ENCODE assay signal across 8 cellular contexts in genomic region chr3:36843065-36844051, GRCh38.
DNase-seq lines count a peak whose midpoint lies in the region; ATAC-seq, FAIRE-seq and TF ChIP-seq lines count a peak whose summit lies in the region.

No MANE protein-coding gene starts in this region.

- H3K9ac ChIP-seq in H1 (replicated peaks in 1 of 4; ENCODE audit: extremely low read depth in 1 of 4, low read depth in 3 of 4, low read length in 3 of 4) = no peak overlapping the region
- no peak overlapping the region for H3K9ac ChIP-seq in parathyroid adenoma

- WGBS in H1 (ENCODE audit: extremely low coverage in 1 of 2, insufficient coverage in 1 of 2, insufficient read length in 1 of 2, insufficient replicate concordance in 2 of 2, low coverage in 1 of 2, low lambda C conversion rate in 2 of 2, missing lambda C conversion rate in 1 of 2), 2 experiments = 27% methylated on average over 4 of the region's 4 CpGs; no CpG with 5 or more reads in 1 of the 2 experiments

- H4K91ac ChIP-seq in H1 (replicated peaks; ENCODE audit: insufficient read length, low read length) = no peak overlapping the region

- H3K18ac ChIP-seq in H1 (ENCODE audit: extremely low read depth, low read length) = no peak overlapping the region

- no peak overlapping the region for H2BK120ac ChIP-seq in H1 (replicated peaks; ENCODE audit: low read depth, low read length)

- no peak overlapping the region for H2AK5ac ChIP-seq in H1 (ENCODE audit: low read depth, low read length)

- no peak for TF ChIP-seq POLR2A in H1 (IDR thresholded peaks at IDR 0.05; ENCODE audit: control extremely low read depth in 1 of 2, low read depth in 2 of 2, low read length in 2 of 2)

- H3K4me2 ChIP-seq in H1 (ENCODE audit: insufficient read depth in 1 of 2, low read depth in 2 of 2, low read length in 2 of 2) (no peak overlapping the region), parathyroid adenoma (ENCODE audit: low read length) (no peak overlapping the region)

- no peaks in the 10 kb centered on the region; the same call in 1 of the 2 replicates for H3K23me2 ChIP-seq in H1 (ENCODE audit: low read depth, low read length)

- no peak overlapping the region for H3K14ac ChIP-seq in H1 (ENCODE audit: insufficient read length)

- H3K4me3 ChIP-seq in GM12865 (ENCODE audit: low read depth, low read length) (no peak overlapping the region), H1 (ENCODE audit: extremely low read depth in 1 of 4, insufficient read depth in 2 of 4, low read depth in 3 of 4, low read length in 4 of 4) (no peak overlapping the region), parathyroid adenoma (ENCODE audit: low read depth, low read length) (no peak overlapping the region)
- no peak overlapping the region for H3K4me3 ChIP-seq in Jurkat, Clone E6-1 (ENCODE audit: low read length)

- H2BK12ac ChIP-seq in H1 (ENCODE audit: low read depth, low read length) = no peak overlapping the region

- H3K56ac ChIP-seq in H1 (replicated peaks; ENCODE audit: insufficient read length, low read depth, low read length) = no peak overlapping the region

- peak; percentile 64 for ATAC-seq in GM21529 (IDR thresholded peaks at IDR 0.05; ENCODE audit: unreplicated experiment)

- POLR2A ChIA-PET in H1 (lab: Charles Lee; ENCODE audit: partially characterized antibody) = interaction anchor here (0.7 kb wide), 1 partner anchor 18 kb away, joined by 3 read pairs; no protein-coding TSS in a partner anchor

- no peaks in the 10 kb centered on the region for H4K20me1 ChIP-seq in H1 (replicated peaks in 1 of 2; ENCODE audit: control insufficient read depth in 1 of 2, insufficient read depth in 2 of 2, low read length in 2 of 2)

- no peak overlapping the region for H2BK20ac ChIP-seq in H1 (ENCODE audit: low read length)

- H3K79me1 ChIP-seq in H1 (ENCODE audit: low read depth, low read length) = no peaks in the 10 kb centered on the region

- H2AFZ ChIP-seq in H1 (ENCODE audit: low read length) = peak overlapping the region; percentile 79
- no peak overlapping the region for H2AFZ ChIP-seq in parathyroid adenoma

- no peak overlapping the region for H2BK15ac ChIP-seq in H1 (ENCODE audit: low read length)

- no peak overlapping the region for H3K23ac ChIP-seq in H1 (ENCODE audit: insufficient read length)

- TF ChIP-seq EP300 in H1 (IDR thresholded peaks at IDR 0.05; ENCODE audit: borderline replicate concordance in 1 of 2, low read depth in 2 of 2, low read length in 2 of 2) = no peak

- no peak overlapping the region for H4K5ac ChIP-seq in H1 (ENCODE audit: insufficient read length, low read depth, low read length)

- peak; percentile 49 for TF ChIP-seq CTCF in GM12865 (IDR thresholded peaks at IDR 0.05; ENCODE audit: insufficient read depth, low read depth, low read length, missing control alignments)
- TF ChIP-seq CTCF in H1 (IDR thresholded peaks at IDR 0.05; ENCODE audit: control extremely low read depth in 1 of 3, insufficient read depth in 1 of 3, low read depth in 1 of 3, low read length in 3 of 3) = peak; percentile 80 to 99 (median 90)
- peak; percentile 44 for TF ChIP-seq CTCF in parathyroid adenoma (IDR thresholded peaks at IDR 0.05)

- H2BK5ac ChIP-seq in H1 (ENCODE audit: low read depth, low read length) = no peak overlapping the region

- TF ChIP-seq RAD21 in H1 (IDR thresholded peaks at IDR 0.05 in 1 of 2, conservative IDR thresholded peaks at IDR 0.05 in 1 of 2; ENCODE audit: low read depth in 2 of 2, low read length in 2 of 2) = peak; percentile 63 to 68

- H3K9me3 ChIP-seq in H1 (ENCODE audit: insufficient read depth in 2 of 2, low read depth in 1 of 2, low read length in 1 of 2) (peaks cover 7 to 10% of the 10 kb centered on the region in 2 experiments; a peak in 2 of 4 replicates), parathyroid adenoma (ENCODE audit: control insufficient read depth, low read length) (no peaks in the 10 kb centered on the region)

- no peak overlapping the region for H3K4ac ChIP-seq in H1 (replicated peaks; ENCODE audit: insufficient read length, low read depth, low read length)

- no peaks in the 10 kb centered on the region for H3K79me2 ChIP-seq in H1 (ENCODE audit: control insufficient read depth in 1 of 2, insufficient read depth in 2 of 2, low read length in 2 of 2)
- no peaks in the 10 kb centered on the region for H3K79me2 ChIP-seq in parathyroid adenoma

- FAIRE-seq in H1 (lab: Jason Lieb, UNC) = peak; percentile 95

- H3K27me3 ChIP-seq in H1 (replicated peaks in 1 of 4; ENCODE audit: control insufficient read depth in 3 of 4, extremely low read depth in 1 of 4, insufficient read depth in 3 of 4, low read length in 3 of 4) = no peaks in the 10 kb centered on the region
- no peaks in the 10 kb centered on the region for H3K27me3 ChIP-seq in parathyroid adenoma (ENCODE audit: control insufficient read depth, insufficient read depth, low read length)

- H4K8ac ChIP-seq in H1 (ENCODE audit: extremely low read depth, insufficient read depth, low read length) = no peak overlapping the region

- CTCF ChIA-PET in H1 (lab: Charles Lee; ENCODE audit: partially characterized antibody) = interaction anchor here (0.5 to 12.1 kb wide), 33 partner anchors 8 to 1625 kb away, joined by 3 to 125 read pairs (median 4); no protein-coding TSS in a partner anchor

- H3K27ac ChIP-seq in H1 (ENCODE audit: low read depth, low read length) = no peak overlapping the region
- no peak overlapping the region for H3K27ac ChIP-seq in parathyroid adenoma

- DNase-seq in GM12865 (ENCODE audit: low read depth) = peak; percentile 38
- peak; percentile 79 for DNase-seq in Jurkat, Clone E6-1 (ENCODE audit: low read depth, low spot score)
- DNase-seq in activated CD4-positive, alpha-beta T cell treated with anti-CD3 and anti-CD28 coated beads for 4 hours = peak; percentile 36 to 46
- peak; percentile 69 to 79 for DNase-seq in H1 (ENCODE audit: low read depth in 1 of 2, low spot score in 2 of 2)
- no peak for DNase-seq in OCI-M2 (lab: John Stamatoyannopoulos, UW; ENCODE audit: unreplicated experiment)
- DNase-seq in NCI-H226 = no peak

- H3K36me3 ChIP-seq in H1 (ENCODE audit: control insufficient read depth in 2 of 4, insufficient read depth in 4 of 4, low read length in 3 of 4) (peaks cover 0 to 12% (median 0%) of the 10 kb centered on the region in 4 experiments; a peak in 2 of 8 replicates), parathyroid adenoma (ENCODE audit: control insufficient read depth, insufficient read depth, low read length) (no peaks in the 10 kb centered on the region)

- H3K4me1 ChIP-seq in H1 (replicated peaks in 1 of 4; ENCODE audit: control insufficient read depth in 3 of 4, insufficient read depth in 4 of 4, low read length in 3 of 4) (no peaks in the 10 kb centered on the region), parathyroid adenoma (no peaks in the 10 kb centered on the region)

TF ChIP-seq in H1, 55 proteins besides CTCF, POLR2A, EP300 and RAD21:
- TF ChIP-seq CREB1 (IDR thresholded peaks at IDR 0.05) = peak; percentile 60
- no peak for TF ChIP-seq TBP (IDR thresholded peaks at IDR 0.05; ENCODE audit: low read depth, low read length)
- TF ChIP-seq ASH2L (IDR thresholded peaks at IDR 0.05; ENCODE audit: low read length) = peak; percentile 67
- TF ChIP-seq KDM1A (IDR thresholded peaks at IDR 0.05; ENCODE audit: borderline replicate concordance, low read length) = peak; percentile 49; the same call in 1 of the 2 replicates
- no peak for TF ChIP-seq SP4 (IDR thresholded peaks at IDR 0.05; ENCODE audit: low read length)
- TF ChIP-seq BACH1 (IDR thresholded peaks at IDR 0.05; ENCODE audit: low read length) = peak; percentile 95
- TF ChIP-seq MAFK (IDR thresholded peaks at IDR 0.05; ENCODE audit: low read depth, low read length) = peak; percentile 96
- no peak for TF ChIP-seq POLR2AphosphoS5 (IDR thresholded peaks at IDR 0.05; ENCODE audit: low read depth, low read length)
- no peak for TF ChIP-seq CBX5 (IDR thresholded peaks at IDR 0.05; ENCODE audit: low read depth, low read length)
- TF ChIP-seq ATF2 (IDR thresholded peaks at IDR 0.05; ENCODE audit: low read length) = 0 out of 2 replicates have a peak, but pooled peaks have one; percentile 32
- TF ChIP-seq MAX (IDR thresholded peaks at IDR 0.05) = peak; percentile 42; the same call in 1 of the 2 replicates
- TF ChIP-seq RBBP5 (IDR thresholded peaks at IDR 0.05; ENCODE audit: borderline replicate concordance, low read depth, low read length) = 0 out of 2 replicates have a peak, but pooled peaks have one; percentile 48

Comparison
In these comparisons a context has a peak if more than half of its experiments do, and no peak if none do; other contexts are left out.
1. DNase-seq: peak in GM12865 (single experiment), Jurkat, Clone E6-1 (single experiment), activated CD4-positive, alpha-beta T cell treated with anti-CD3 and anti-CD28 coated beads for 4 hours (2 of 2) and H1 (2 of 2); none in OCI-M2 (single experiment) and NCI-H226 (single experiment).
2. Peak in every context shown above with its lines, with median percentiles within 50 percentile points of each other: CTCF ChIP-seq.